ENCODE assay signal across 11 cellular contexts in the genomic region with DNA sequence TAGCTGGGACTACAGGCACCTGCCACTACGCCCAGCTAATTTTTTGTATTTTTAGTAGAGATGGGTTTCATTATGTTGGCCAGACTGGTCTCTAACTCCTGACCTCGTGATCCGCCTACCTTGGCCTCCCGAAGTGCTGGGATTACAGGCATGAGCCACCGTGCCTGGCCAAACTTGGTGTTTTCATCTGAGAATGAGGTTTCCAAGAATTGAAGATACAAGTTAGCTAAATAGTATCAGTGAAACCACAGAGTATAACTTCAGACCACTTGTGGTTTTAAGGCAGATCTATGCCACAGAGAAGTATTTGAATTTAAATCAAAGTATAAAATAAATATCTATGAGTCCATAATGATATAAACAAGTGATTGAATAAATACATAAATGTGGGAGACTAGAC.
"Had no signal": no experiment of that assay in that cellular context is flagged by ENCODE, and none has a peak within 500 bp of the region (broad histone marks: within the 10 kb centered on the region; RNA-seq: fewer than 3 reads in every experiment).

No MANE protein-coding gene starts in this region.

- DNase-seq: activated CD8-positive, alpha-beta memory T cell treated with anti-CD3 and anti-CD28 coated beads, Interleukin-2, amount 50 U/mL, for 48 hours; cerebellar nuclear complex; effector memory CD8-positive, alpha-beta T cell; foreskin keratinocyte; left ventricle myocardium inferior; naive B cell; sigmoid colon; stimulated activated CD4-positive, alpha-beta T cell treated with anti-CD3 and anti-CD28 coated beads, Interleukin-2, amount 100 ng/mL, for 48 hours; upper lobe of right lung had no signal

- ATAC-seq: effector memory CD8-positive, alpha-beta T cell; foreskin keratinocyte; upper lobe of right lung; WTC11 had no signal

- H3K4me1 Mint-ChIP-seq: naive B cell, WTC11 had no signal

- H3K9me3 Mint-ChIP-seq: effector memory CD8-positive, alpha-beta T cell had no signal

- H3K27ac Mint-ChIP-seq: activated T-helper 2 cell treated with anti-CD3 and anti-CD28 coated beads, Interferon-gamma antibody, Interleukin-2, Interleukin-4, amounts not matched to agents 10 μg/mL and 5 μg/mL and 100 μg/mL, durations not matched to agents 14 hours and 24 hours and 36 hours; effector memory CD8-positive, alpha-beta T cell; WTC11 had no signal

- H3K4me3 Mint-ChIP-seq: effector memory CD8-positive, alpha-beta T cell; naive B cell; WTC11 had no signal
